Comparison of ENCODE assay signal across 18 cellular contexts in the genomic region with DNA sequence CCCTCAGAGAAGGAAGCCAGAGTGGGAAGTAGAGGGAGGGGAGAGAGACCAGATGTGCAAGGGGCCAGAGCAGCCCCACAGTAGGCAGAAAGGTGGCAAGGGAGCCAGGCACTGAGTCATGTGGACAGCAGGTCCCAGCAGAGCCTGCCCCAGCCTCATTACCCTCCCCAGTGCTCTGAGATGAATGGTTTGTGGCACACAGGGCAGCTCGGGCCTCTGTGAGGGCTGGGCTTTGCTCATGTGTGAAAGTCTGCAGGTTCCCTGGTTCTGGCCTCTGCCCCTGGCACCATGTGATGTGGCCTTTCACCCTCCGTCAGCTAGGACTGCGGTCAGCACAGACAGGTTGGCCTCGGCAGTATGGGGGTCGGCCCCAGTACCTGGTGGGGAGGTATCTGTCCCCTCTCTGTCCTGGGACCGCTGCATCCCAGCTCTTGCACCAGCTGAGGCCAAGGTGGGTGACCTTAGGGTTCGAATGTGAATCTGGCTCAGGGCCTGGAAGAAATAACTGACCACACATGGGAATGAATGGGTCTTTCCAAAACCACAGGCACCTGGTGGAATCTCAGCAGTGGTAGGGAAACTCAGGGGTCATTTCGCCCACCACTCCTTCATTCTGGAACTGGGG.
"Had no signal": no experiment of that assay in that cellular context is flagged by ENCODE, and none has a peak within 500 bp of the region (broad histone marks: within the 10 kb centered on the region; RNA-seq: fewer than 3 reads in every experiment).

No MANE protein-coding gene starts in this region.

- H3K9me3 Mint-ChIP-seq: effector memory CD8-positive, alpha-beta T cell; naive thymus-derived CD8-positive, alpha-beta T cell; type B pancreatic cell had no signal

- H3K36me3 ChIP-seq: gastrocnemius medialis, heart right ventricle, ovary, right atrium auricular region, stomach, thoracic aorta had no signal

- H3K27ac Mint-ChIP-seq: effector memory CD8-positive, alpha-beta T cell; naive thymus-derived CD8-positive, alpha-beta T cell; type B pancreatic cell had no signal

- ATAC-seq: effector memory CD8-positive, alpha-beta T cell; gastrocnemius medialis; heart right ventricle; mucosa of descending colon; naive thymus-derived CD8-positive, alpha-beta T cell had no signal

- H3K9me3 ChIP-seq: gastrocnemius medialis, heart right ventricle, mucosa of descending colon, neutrophil, ovary, right atrium auricular region, stomach, thoracic aorta had no signal

- H3K4me3 Mint-ChIP-seq: effector memory CD8-positive, alpha-beta T cell; naive thymus-derived CD8-positive, alpha-beta T cell; type B pancreatic cell had no signal

- H3K27me3 Mint-ChIP-seq: effector memory CD8-positive, alpha-beta T cell; naive thymus-derived CD8-positive, alpha-beta T cell had no signal

- H3K4me3 ChIP-seq: gastrocnemius medialis, heart right ventricle, mucosa of descending colon, ovary, right atrium auricular region, stomach, thoracic aorta had no signal

- H3K36me3 Mint-ChIP-seq: naive thymus-derived CD8-positive, alpha-beta T cell; type B pancreatic cell had no signal

- H3K27ac ChIP-seq: gastrocnemius medialis, heart right ventricle, neutrophil, ovary, right atrium auricular region, stomach, thoracic aorta had no signal

- DNase-seq: effector memory CD8-positive, alpha-beta T cell; gastrocnemius medialis; heart right ventricle; hypothalamus; kidney glomerular epithelial cell; mammary epithelial cell; mucosa of descending colon; small intestine; stimulated activated CD4-positive, alpha-beta T cell treated with anti-CD3 and anti-CD28 coated beads, Interleukin-12 subunit alpha, Interleukin-12 subunit beta, amount 100 ng/mL, for 4 hours; stimulated activated naive CD4-positive, alpha-beta T cell; stomach; substantia nigra had no signal

- H3K27me3 ChIP-seq: gastrocnemius medialis, heart right ventricle, neutrophil, ovary, right atrium auricular region, stomach had no signal
